ENCODE assay signal across 7 cellular contexts in genomic region chr1:224520808-224521207, GRCh38.
"Had no signal": no experiment of that assay in that cellular context is flagged by ENCODE, and none has a peak within 500 bp of the region (broad histone marks: within the 10 kb centered on the region; RNA-seq: fewer than 3 reads in every experiment).

No MANE protein-coding gene starts in this region.

- H2AFZ ChIP-seq: GM23248 had no signal

- DNase-seq: GM23248, GOT3, H7, HFFc6, KBM-7 had no signal

- H3K4me1 ChIP-seq: HAP-1 had no signal

- H3K27ac ChIP-seq: GM23248, HL-60 had no signal

- H3K9me3 ChIP-seq: HAP-1 had no signal

- H3K4me3 ChIP-seq: GM23248, HAP-1 had no signal

- H3K36me3 ChIP-seq: HAP-1 had no signal

- H3K9ac ChIP-seq: GM23248 had no signal
